Comparison of ENCODE assay signal across 1 cellular context in genomic region chr7:155322530-155322929, GRCh38.
TF ChIP-seq lines count a peak whose summit lies in the region.

No MANE protein-coding gene starts in this region.

TF ChIP-seq in HCT116, 20 proteins besides CTCF, POLR2A, EP300 and RAD21 (continued from another document):
- no peak for TF ChIP-seq ZBTB33 (IDR thresholded peaks at IDR 0.05; ENCODE audit: extremely low read depth, insufficient replicate concordance, low read length)
